Comparison of ENCODE assay signal across 1 cellular context in the genomic region with DNA sequence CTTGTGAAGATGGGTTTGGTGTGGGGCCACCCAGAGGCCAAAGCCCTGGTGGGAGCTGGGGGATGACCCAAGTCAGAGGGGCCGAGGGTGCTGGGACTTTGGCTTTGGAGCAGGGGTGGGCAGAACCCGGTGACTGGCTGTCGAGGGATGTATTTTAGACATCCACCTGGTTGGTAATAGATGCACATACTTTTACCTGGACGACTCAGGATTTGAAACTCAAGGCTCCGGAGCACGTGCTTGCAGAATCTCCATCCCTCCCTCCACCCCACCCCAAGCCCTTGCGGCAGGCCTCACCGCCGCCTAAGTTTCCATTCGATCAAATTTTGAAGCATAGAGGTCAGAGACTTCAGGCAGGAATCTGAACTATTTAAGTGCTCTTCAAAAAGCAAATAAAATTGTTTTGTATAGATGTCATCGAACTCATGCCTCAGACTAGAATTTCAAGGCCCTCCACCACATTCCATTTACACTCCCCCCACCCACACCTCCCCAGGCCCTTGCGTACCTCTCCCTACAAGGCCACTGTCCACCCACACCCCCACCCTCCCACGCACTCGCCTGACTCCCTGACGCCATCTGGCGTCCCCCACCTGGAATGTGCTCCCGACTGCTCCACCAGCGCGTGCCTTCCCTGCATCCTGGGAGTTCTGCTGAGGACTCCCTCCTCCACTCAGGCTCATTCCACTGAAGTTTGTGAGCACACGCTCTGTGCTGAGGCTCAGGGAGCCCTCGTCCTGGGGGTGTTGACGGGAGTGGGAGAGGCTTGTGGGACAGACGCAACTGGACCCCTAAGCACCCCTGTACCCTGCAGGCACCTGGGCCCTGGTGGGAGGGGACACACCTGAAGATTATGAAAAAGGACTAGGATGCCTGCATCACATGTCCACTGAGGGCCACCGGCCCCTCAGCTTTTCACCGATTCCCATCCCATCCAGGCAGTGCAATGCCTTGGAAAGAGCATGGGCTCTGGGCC.
TF ChIP-seq lines count a peak whose summit lies in the region.

No MANE protein-coding gene starts in this region.

TF ChIP-seq in HepG2, 621 proteins besides CTCF, POLR2A, EP300 and RAD21 (continued from another document and continues in another):
- TF ChIP-seq, protein P1, sequence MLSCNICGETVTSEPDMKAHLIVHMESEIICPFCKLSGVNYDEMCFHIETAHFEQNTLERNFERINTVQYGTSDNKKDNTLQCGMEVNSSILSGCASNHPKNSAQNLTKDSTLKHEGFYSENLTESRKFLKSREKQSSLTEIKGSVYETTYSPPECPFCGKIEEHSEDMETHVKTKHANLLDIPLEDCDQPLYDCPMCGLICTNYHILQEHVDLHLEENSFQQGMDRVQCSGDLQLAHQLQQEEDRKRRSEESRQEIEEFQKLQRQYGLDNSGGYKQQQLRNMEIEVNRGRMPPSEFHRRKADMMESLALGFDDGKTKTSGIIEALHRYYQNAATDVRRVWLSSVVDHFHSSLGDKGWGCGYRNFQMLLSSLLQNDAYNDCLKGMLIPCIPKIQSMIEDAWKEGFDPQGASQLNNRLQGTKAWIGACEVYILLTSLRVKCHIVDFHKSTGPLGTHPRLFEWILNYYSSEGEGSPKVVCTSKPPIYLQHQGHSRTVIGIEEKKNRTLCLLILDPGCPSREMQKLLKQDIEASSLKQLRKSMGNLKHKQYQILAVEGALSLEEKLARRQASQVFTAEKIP (CRISPR knock-in tag; IDR thresholded peaks at IDR 0.05; ENCODE audit: borderline replicate concordance) = no peak
- TF ChIP-seq CBFB (CRISPR knock-in tag; IDR thresholded peaks at IDR 0.05) = no peak
- TF ChIP-seq KAT7 (CRISPR knock-in tag; IDR thresholded peaks at IDR 0.05; ENCODE audit: borderline replicate concordance) = no peak
- TF ChIP-seq, protein P2, sequence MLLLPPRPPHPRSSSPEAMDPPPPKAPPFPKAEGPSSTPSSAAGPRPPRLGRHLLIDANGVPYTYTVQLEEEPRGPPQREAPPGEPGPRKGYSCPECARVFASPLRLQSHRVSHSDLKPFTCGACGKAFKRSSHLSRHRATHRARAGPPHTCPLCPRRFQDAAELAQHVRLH (CRISPR knock-in tag; IDR thresholded peaks at IDR 0.05; ENCODE audit: borderline replicate concordance, low read depth) = no peak
- TF ChIP-seq, protein P3, sequence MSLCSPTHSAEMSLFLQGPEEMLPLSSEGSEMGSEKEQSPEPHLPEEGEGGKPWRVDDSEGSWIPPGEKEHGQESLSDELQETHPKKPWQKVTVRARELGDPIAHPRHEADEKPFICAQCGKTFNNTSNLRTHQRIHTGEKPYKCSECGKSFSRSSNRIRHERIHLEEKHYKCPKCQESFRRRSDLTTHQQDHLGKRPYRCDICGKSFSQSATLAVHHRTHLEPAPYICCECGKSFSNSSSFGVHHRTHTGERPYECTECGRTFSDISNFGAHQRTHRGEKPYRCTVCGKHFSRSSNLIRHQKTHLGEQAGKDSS (CRISPR knock-in tag; IDR thresholded peaks at IDR 0.05; ENCODE audit: borderline replicate concordance, low read depth) = no peak
- no peak for TF ChIP-seq MXD4 (CRISPR knock-in tag; IDR thresholded peaks at IDR 0.05)
- TF ChIP-seq, protein P4, sequence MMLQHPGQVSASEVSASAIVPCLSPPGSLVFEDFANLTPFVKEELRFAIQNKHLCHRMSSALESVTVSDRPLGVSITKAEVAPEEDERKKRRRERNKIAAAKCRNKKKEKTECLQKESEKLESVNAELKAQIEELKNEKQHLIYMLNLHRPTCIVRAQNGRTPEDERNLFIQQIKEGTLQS (CRISPR knock-in tag; IDR thresholded peaks at IDR 0.05) = peak; percentile 61; the same call in 1 of the 2 replicates
- TF ChIP-seq ZNF124 (CRISPR knock-in tag; IDR thresholded peaks at IDR 0.05) = no peak
- no peak for TF ChIP-seq ZNF24 (IDR thresholded peaks at IDR 0.05)
- no peak for TF ChIP-seq RAD51 (IDR thresholded peaks at IDR 0.05; ENCODE audit: borderline replicate concordance)
- TF ChIP-seq JDP2 (CRISPR knock-in tag; IDR thresholded peaks at IDR 0.05; ENCODE audit: borderline replicate concordance) = no peak
- no peak for TF ChIP-seq FOXC1 (CRISPR knock-in tag; IDR thresholded peaks at IDR 0.05; ENCODE audit: borderline replicate concordance)
- no peak for TF ChIP-seq NFE2L1 (CRISPR knock-in tag; IDR thresholded peaks at IDR 0.05; ENCODE audit: borderline replicate concordance)
- TF ChIP-seq REXO4 (CRISPR knock-in tag; IDR thresholded peaks at IDR 0.05; ENCODE audit: borderline replicate concordance) = no peak
- TF ChIP-seq, protein P5, sequence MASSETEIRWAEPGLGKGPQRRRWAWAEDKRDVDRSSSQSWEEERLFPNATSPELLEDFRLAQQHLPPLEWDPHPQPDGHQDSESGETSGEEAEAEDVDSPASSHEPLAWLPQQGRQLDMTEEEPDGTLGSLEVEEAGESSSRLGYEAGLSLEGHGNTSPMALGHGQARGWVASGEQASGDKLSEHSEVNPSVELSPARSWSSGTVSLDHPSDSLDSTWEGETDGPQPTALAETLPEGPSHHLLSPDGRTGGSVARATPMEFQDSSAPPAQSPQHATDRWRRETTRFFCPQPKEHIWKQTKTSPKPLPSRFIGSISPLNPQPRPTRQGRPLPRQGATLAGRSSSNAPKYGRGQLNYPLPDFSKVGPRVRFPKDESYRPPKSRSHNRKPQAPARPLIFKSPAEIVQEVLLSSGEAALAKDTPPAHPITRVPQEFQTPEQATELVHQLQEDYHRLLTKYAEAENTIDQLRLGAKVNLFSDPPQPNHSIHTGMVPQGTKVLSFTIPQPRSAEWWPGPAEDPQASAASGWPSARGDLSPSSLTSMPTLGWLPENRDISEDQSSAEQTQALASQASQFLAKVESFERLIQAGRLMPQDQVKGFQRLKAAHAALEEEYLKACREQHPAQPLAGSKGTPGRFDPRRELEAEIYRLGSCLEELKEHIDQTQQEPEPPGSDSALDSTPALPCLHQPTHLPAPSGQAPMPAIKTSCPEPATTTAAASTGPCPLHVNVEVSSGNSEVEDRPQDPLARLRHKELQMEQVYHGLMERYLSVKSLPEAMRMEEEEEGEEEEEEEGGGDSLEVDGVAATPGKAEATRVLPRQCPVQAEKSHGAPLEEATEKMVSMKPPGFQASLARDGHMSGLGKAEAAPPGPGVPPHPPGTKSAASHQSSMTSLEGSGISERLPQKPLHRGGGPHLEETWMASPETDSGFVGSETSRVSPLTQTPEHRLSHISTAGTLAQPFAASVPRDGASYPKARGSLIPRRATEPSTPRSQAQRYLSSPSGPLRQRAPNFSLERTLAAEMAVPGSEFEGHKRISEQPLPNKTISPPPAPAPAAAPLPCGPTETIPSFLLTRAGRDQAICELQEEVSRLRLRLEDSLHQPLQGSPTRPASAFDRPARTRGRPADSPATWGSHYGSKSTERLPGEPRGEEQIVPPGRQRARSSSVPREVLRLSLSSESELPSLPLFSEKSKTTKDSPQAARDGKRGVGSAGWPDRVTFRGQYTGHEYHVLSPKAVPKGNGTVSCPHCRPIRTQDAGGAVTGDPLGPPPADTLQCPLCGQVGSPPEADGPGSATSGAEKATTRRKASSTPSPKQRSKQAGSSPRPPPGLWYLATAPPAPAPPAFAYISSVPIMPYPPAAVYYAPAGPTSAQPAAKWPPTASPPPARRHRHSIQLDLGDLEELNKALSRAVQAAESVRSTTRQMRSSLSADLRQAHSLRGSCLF (CRISPR knock-in tag; IDR thresholded peaks at IDR 0.05; ENCODE audit: borderline replicate concordance) = no peak
- no peak for TF ChIP-seq ZNF557 (CRISPR knock-in tag; IDR thresholded peaks at IDR 0.05)
- TF ChIP-seq ZNF589 (CRISPR knock-in tag; conservative IDR thresholded peaks at IDR 0.05) = no peak
- TF ChIP-seq, protein P6, sequence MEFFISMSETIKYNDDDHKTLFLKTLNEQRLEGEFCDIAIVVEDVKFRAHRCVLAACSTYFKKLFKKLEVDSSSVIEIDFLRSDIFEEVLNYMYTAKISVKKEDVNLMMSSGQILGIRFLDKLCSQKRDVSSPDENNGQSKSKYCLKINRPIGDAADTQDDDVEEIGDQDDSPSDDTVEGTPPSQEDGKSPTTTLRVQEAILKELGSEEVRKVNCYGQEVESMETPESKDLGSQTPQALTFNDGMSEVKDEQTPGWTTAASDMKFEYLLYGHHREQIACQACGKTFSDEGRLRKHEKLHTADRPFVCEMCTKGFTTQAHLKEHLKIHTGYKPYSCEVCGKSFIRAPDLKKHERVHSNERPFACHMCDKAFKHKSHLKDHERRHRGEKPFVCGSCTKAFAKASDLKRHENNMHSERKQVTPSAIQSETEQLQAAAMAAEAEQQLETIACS (CRISPR knock-in tag; IDR thresholded peaks at IDR 0.05) = no peak
- peak; percentile 84 for TF ChIP-seq ZSCAN25 (CRISPR knock-in tag; IDR thresholded peaks at IDR 0.05)
- TF ChIP-seq, protein P7, sequence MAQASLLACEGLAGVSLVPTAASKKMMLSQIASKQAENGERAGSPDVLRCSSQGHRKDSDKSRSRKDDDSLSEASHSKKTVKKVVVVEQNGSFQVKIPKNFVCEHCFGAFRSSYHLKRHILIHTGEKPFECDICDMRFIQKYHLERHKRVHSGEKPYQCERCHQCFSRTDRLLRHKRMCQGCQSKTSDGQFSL (CRISPR knock-in tag; IDR thresholded peaks at IDR 0.05) = peak; percentile 96
- no peak for TF ChIP-seq KLF13 (CRISPR knock-in tag; IDR thresholded peaks at IDR 0.05)
- TF ChIP-seq, protein P8, sequence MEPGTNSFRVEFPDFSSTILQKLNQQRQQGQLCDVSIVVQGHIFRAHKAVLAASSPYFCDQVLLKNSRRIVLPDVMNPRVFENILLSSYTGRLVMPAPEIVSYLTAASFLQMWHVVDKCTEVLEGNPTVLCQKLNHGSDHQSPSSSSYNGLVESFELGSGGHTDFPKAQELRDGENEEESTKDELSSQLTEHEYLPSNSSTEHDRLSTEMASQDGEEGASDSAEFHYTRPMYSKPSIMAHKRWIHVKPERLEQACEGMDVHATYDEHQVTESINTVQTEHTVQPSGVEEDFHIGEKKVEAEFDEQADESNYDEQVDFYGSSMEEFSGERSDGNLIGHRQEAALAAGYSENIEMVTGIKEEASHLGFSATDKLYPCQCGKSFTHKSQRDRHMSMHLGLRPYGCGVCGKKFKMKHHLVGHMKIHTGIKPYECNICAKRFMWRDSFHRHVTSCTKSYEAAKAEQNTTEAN (CRISPR knock-in tag; conservative IDR thresholded peaks at IDR 0.05) = peak; percentile 63
- TF ChIP-seq, protein P9, sequence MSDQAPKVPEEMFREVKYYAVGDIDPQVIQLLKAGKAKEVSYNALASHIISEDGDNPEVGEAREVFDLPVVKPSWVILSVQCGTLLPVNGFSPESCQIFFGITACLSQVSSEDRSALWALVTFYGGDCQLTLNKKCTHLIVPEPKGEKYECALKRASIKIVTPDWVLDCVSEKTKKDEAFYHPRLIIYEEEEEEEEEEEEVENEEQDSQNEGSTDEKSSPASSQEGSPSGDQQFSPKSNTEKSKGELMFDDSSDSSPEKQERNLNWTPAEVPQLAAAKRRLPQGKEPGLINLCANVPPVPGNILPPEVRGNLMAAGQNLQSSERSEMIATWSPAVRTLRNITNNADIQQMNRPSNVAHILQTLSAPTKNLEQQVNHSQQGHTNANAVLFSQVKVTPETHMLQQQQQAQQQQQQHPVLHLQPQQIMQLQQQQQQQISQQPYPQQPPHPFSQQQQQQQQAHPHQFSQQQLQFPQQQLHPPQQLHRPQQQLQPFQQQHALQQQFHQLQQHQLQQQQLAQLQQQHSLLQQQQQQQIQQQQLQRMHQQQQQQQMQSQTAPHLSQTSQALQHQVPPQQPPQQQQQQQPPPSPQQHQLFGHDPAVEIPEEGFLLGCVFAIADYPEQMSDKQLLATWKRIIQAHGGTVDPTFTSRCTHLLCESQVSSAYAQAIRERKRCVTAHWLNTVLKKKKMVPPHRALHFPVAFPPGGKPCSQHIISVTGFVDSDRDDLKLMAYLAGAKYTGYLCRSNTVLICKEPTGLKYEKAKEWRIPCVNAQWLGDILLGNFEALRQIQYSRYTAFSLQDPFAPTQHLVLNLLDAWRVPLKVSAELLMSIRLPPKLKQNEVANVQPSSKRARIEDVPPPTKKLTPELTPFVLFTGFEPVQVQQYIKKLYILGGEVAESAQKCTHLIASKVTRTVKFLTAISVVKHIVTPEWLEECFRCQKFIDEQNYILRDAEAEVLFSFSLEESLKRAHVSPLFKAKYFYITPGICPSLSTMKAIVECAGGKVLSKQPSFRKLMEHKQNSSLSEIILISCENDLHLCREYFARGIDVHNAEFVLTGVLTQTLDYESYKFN (CRISPR knock-in tag; conservative IDR thresholded peaks at IDR 0.05) = peak; percentile 80
- TF ChIP-seq, protein P10, sequence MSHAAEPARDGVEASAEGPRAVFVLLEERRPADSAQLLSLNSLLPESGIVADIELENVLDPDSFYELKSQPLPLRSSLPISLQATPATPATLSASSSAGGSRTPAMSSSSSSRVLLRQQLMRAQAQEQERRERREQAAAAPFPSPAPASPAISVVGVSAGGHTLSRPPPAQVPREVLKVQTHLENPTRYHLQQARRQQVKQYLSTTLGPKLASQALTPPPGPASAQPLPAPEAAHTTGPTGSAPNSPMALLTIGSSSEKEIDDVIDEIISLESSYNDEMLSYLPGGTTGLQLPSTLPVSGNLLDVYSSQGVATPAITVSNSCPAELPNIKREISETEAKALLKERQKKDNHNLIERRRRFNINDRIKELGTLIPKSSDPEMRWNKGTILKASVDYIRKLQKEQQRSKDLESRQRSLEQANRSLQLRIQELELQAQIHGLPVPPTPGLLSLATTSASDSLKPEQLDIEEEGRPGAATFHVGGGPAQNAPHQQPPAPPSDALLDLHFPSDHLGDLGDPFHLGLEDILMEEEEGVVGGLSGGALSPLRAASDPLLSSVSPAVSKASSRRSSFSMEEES (CRISPR knock-in tag; IDR thresholded peaks at IDR 0.05) = peak; percentile 83
- TF ChIP-seq ZNF724P (CRISPR knock-in tag; IDR thresholded peaks at IDR 0.05; ENCODE audit: borderline replicate concordance) = no peak
- TF ChIP-seq GTF3A (CRISPR knock-in tag; conservative IDR thresholded peaks at IDR 0.05) = no peak
- TF ChIP-seq, protein P11, sequence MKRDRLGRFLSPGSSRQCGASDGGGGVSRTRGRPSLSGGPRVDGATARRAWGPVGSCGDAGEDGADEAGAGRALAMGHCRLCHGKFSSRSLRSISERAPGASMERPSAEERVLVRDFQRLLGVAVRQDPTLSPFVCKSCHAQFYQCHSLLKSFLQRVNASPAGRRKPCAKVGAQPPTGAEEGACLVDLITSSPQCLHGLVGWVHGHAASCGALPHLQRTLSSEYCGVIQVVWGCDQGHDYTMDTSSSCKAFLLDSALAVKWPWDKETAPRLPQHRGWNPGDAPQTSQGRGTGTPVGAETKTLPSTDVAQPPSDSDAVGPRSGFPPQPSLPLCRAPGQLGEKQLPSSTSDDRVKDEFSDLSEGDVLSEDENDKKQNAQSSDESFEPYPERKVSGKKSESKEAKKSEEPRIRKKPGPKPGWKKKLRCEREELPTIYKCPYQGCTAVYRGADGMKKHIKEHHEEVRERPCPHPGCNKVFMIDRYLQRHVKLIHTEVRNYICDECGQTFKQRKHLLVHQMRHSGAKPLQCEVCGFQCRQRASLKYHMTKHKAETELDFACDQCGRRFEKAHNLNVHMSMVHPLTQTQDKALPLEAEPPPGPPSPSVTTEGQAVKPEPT (CRISPR knock-in tag; IDR thresholded peaks at IDR 0.05; ENCODE audit: low read depth) = no peak
- TF ChIP-seq GABPB1 (CRISPR knock-in tag; IDR thresholded peaks at IDR 0.05) = no peak
- TF ChIP-seq NFATC3 (CRISPR knock-in tag; IDR thresholded peaks at IDR 0.05) = no peak
- TF ChIP-seq ZNF260 (CRISPR knock-in tag; IDR thresholded peaks at IDR 0.05; ENCODE audit: borderline replicate concordance, low read depth) = no peak
- TF ChIP-seq, protein P12, sequence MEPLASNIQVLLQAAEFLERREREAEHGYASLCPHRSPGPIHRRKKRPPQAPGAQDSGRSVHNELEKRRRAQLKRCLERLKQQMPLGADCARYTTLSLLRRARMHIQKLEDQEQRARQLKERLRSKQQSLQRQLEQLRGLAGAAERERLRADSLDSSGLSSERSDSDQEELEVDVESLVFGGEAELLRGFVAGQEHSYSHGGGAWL (CRISPR knock-in tag; IDR thresholded peaks at IDR 0.05) = no peak
- no peak for TF ChIP-seq ZNF354B (CRISPR knock-in tag; IDR thresholded peaks at IDR 0.05)
- TF ChIP-seq NFKBIZ (CRISPR knock-in tag; IDR thresholded peaks at IDR 0.05) = no peak
